In genomic region chr13:41111454-41111853, GRCh38 we compare ENCODE assay signal across 28 cellular contexts. TPM values are rescaled to one million over a fixed set of nuclear protein-coding genes. Genes with fewer than 3 reads are reported as not detected.
A peak's percentile ranks its signal among the peaks of the same experiment; 100 is the strongest.
DNase-seq lines count a peak whose midpoint lies in the region; ATAC-seq and TF ChIP-seq lines count a peak whose summit lies in the region.
"Had no signal": no experiment of that assay in that cellular context is flagged by ENCODE, and none has a peak within 500 bp of the region (broad histone marks: within the 10 kb centered on the region; RNA-seq: fewer than 3 reads in every experiment).

No MANE protein-coding gene starts in this region.

- H3K27me3 ChIP-seq in adrenal gland (no peaks in the 10 kb centered on the region), ascending aorta (no peaks in the 10 kb centered on the region)
- H3K27me3 ChIP-seq: BE2C, colonic mucosa, thyroid gland had no signal

- TF ChIP-seq CTCF in adrenal gland (IDR thresholded peaks at IDR 0.05) (no peak), fibroblast of villous mesenchyme (IDR thresholded peaks at IDR 0.05; ENCODE audit: insufficient read depth, low read depth, low read length) (no peak), ascending aorta (IDR thresholded peaks at IDR 0.05) (no peak)

- H3K4me1 ChIP-seq in adrenal gland (replicated peaks in 1 of 2) (no peaks in the 10 kb centered on the region), ascending aorta (no peaks in the 10 kb centered on the region)
- H3K4me1 ChIP-seq: BE2C, colonic mucosa, thyroid gland had no signal

- H3K9me3 ChIP-seq in adrenal gland (replicated peaks in 1 of 3) (no peaks in the 10 kb centered on the region), ascending aorta (no peaks in the 10 kb centered on the region)
- H3K9me3 ChIP-seq: BE2C, colonic mucosa, thyroid gland had no signal

- 46 to 63% (median 53%) methylated on average over 7 of the region's 7 CpGs for WGBS in adrenal gland, 4 donors

- intact Hi-C loops in adrenal gland (cut with DNase I) (no loop called here), ascending aorta (cut with DNase I) (no loop called here)

- H3K36me3 ChIP-seq in adrenal gland (replicated peaks in 1 of 2): no peaks in the 10 kb centered on the region
- H3K36me3 ChIP-seq in ascending aorta: no peaks in the 10 kb centered on the region
- H3K36me3 ChIP-seq: BE2C, colonic mucosa, thyroid gland had no signal

- no peak for TF ChIP-seq POLR2A in adrenal gland (IDR thresholded peaks at IDR 0.05)

- H3K4me3 ChIP-seq in adrenal gland (no peak overlapping the region), fibroblast of villous mesenchyme (ENCODE audit: low read depth, low read length) (no peak overlapping the region), ascending aorta (no peak overlapping the region)
- H3K4me3 ChIP-seq: colonic mucosa, thyroid gland had no signal

- H3K27ac ChIP-seq in adrenal gland (no peak overlapping the region), ascending aorta (no peak overlapping the region)
- H3K27ac ChIP-seq: colonic mucosa, thyroid gland had no signal

- DNase-seq in EH (ENCODE audit: low read depth) (peak; percentile 41), LHCN-M2 (ENCODE audit: low read depth) (peak; percentile 24), adrenal gland (peak; percentile 26 to 74 (median 57)), fibroblast of villous mesenchyme (ENCODE audit: low read depth) (peak; percentile 75), amygdala (lab: John Stamatoyannopoulos, UW) (no peak), NCI-H82 treated with DMSO at 0.1 percent for 48 hours (lab: John Stamatoyannopoulos, UW; ENCODE audit: unreplicated experiment) (no peak), ascending aorta (ENCODE audit: low spot score in 2 of 2) (no peak)
- DNase-seq: activated CD4-positive, alpha-beta T cell treated with anti-CD3 and anti-CD28 coated beads, Interleukin-2, amount 10 ng/mL, durations not matched to agents 7 days and 5 days; activated T-cell treated with anti-CD3 and anti-CD28 coated beads, Interleukin-2, amount 50 U/mL, for 4 hours; BE2C; CD8-positive, alpha-beta memory T cell; colonic mucosa; effector CD8-positive, alpha-beta T cell; hypothalamus; immature natural killer cell; mesendoderm; NCI-H146; NCI-H446 treated with DMSO at 0.1 percent for 48 hours; PC-3; posterior cingulate gyrus; SIG-M5; stimulated activated naive CD8-positive, alpha-beta T cell treated with anti-CD3 and anti-CD28 coated beads, Interleukin-15, amount 100 ng/mL, for 72 hours; SW 1271; T-helper 9 cell; thyroid gland had no signal

- ATAC-seq in HG02798 (IDR thresholded peaks at IDR 0.05; ENCODE audit: poor library complexity, unreplicated experiment): no peak
- ATAC-seq: activated T-cell treated with anti-CD3 and anti-CD28 coated beads, Interleukin-2, amount 50 U/mL, for 4 hours; HCT116; left lobe of liver; PC-3; stimulated activated naive CD8-positive, alpha-beta T cell treated with anti-CD3 and anti-CD28 coated beads, Interleukin-15, amount 100 ng/mL, for 72 hours had no signal

RNA-seq across cellular contexts. Expression of gene KBTBD6, which starts 21.1 kb away (rescaled TPM):
- 11.5 and 13.8 TPM in 2 replicates for total RNA-seq in LHCN-M2 (2014; rRNA removed)
- 4.0 TPM for polyA plus RNA-seq in LHCN-M2 (2012)
- total RNA-seq in adrenal gland: 10 to 100 TPM in 6 of 8 donors, 1 to 10 TPM in 2; 8.8 to 15.9 (median 12.7) TPM
- 10 to 100 TPM in 1 of 3 donors, 1 to 10 TPM in 2; 3.2 to 13.1 (median 4.7) TPM for polyA plus RNA-seq in adrenal gland
- total RNA-seq in fibroblast of villous mesenchyme: 12.6 and 17.7 TPM in 2 replicates
- 2.0 TPM for total RNA-seq in ascending aorta

RNA-seq across cellular contexts. Expression of gene WBP4, which starts 50.1 kb away (rescaled TPM):
- total RNA-seq in LHCN-M2 (2014; rRNA removed): 9.2 and 11.7 TPM in 2 replicates
- 9.1 TPM for polyA plus RNA-seq in LHCN-M2 (2012)
- 10 to 100 TPM in 5 of 8 donors, 1 to 10 TPM in 3; 8.1 to 19.1 (median 11.5) TPM for total RNA-seq in adrenal gland
- polyA plus RNA-seq in adrenal gland: 10 to 100 TPM; 21.2 to 28.5 (median 28.0) TPM
- total RNA-seq in fibroblast of villous mesenchyme: 5.2 and 6.9 TPM in 2 replicates
- total RNA-seq in ascending aorta: 0.96 TPM

Comparison
In these comparisons a context has a peak if more than half of its experiments do, and no peak if none do; other contexts are left out.
1. DNase-seq: peak in EH (single experiment), LHCN-M2 (single experiment), adrenal gland (7 of 7) and fibroblast of villous mesenchyme (single experiment); none in amygdala (0 of 56), NCI-H82 treated with DMSO at 0.1 percent for 48 hours (single experiment) and ascending aorta (0 of 2).